ENCODE assay signal across 19 cellular contexts in the genomic region with DNA sequence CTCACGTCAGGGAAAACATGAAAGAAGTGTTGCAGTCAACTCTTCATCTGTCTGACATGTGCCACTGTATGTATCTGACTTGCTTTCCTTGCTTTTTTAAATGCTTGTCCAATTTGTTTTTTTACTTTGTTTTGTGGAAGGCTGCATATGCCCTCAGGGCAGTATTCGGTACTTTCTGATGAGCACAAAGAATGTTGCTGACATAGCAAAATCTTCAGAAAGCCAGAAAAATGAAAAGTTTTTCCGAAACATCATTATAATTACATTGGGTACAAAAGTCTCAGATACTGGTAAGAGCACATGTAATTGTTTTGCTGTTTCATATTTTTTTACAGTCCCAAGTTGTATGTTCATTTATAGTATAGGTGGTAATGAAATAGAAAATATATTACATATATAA.
DNase-seq lines count a peak whose midpoint lies in the region; ATAC-seq, FAIRE-seq and TF ChIP-seq lines count a peak whose summit lies in the region.
"Had no signal": no experiment of that assay in that cellular context is flagged by ENCODE, and none has a peak within 500 bp of the region (broad histone marks: within the 10 kb centered on the region; RNA-seq: fewer than 3 reads in every experiment).

No MANE protein-coding gene starts in this region.

- H3K23ac ChIP-seq in IMR-90 (ENCODE audit: low read depth, low read length): no peak overlapping the region

- H3K4me1 Mint-ChIP-seq in effector memory CD8-positive, alpha-beta T cell (ENCODE audit: low read depth in 2 of 2): no peaks in the 10 kb centered on the region
- H3K4me1 Mint-ChIP-seq: CD4-positive, alpha-beta memory T cell; H9 had no signal

- no peak for TF ChIP-seq EP300 in A549 (IDR thresholded peaks at IDR 0.05)
- TF ChIP-seq EP300 in transverse colon (IDR thresholded peaks at IDR 0.05; ENCODE audit: low read depth): no peak

- H3K27ac ChIP-seq in A549 (no peak overlapping the region), IMR-90 (ENCODE audit: insufficient read depth, low read length) (no peak overlapping the region), SK-N-MC (peak overlapping the region; percentile 89), transverse colon (no peak overlapping the region)
- H3K27ac ChIP-seq: GM23248 had no signal

- no peak overlapping the region for H3K27ac Mint-ChIP-seq in effector memory CD8-positive, alpha-beta T cell
- H3K27ac Mint-ChIP-seq: CD4-positive, alpha-beta memory T cell; H9 had no signal

- H2BK20ac ChIP-seq in IMR-90 (ENCODE audit: low read depth, low read length): no peak overlapping the region

- dilution Hi-C loops in IMR-90 (cut with HindIII; ENCODE audit: low sequenced_read_pairs, unreplicated experiment): no loop called here

- CTCF ChIA-PET in A549 (lab: Yijun Ruan, JAX) (no interaction called here), IMR-90 (lab: Yijun Ruan, JAX) (interaction anchor here (0.7 kb wide), 1 partner anchor 146 kb away, joined by 3 read pairs; no protein-coding TSS in a partner anchor)

- no peaks in the 10 kb centered on the region for H3K27me3 Mint-ChIP-seq in effector memory CD8-positive, alpha-beta T cell
- H3K27me3 Mint-ChIP-seq: CD4-positive, alpha-beta memory T cell had no signal

- TF ChIP-seq CTCF in A549 (IDR thresholded peaks at IDR 0.05) (no peak), IMR-90 (conservative IDR thresholded peaks at IDR 0.05; ENCODE audit: low read depth, low read length) (no peak), transverse colon (IDR thresholded peaks at IDR 0.05) (no peak)

- H3K4me3 ChIP-seq in A549 (no peak overlapping the region), IMR-90 (ENCODE audit: insufficient read depth, low read depth, low read length) (no peak overlapping the region), SK-N-MC (peak overlapping the region; percentile 71), transverse colon (no peak overlapping the region)
- H3K4me3 ChIP-seq: GM23248 had no signal

- no peak for FAIRE-seq in A549 (lab: Jason Lieb, UNC)
- FAIRE-seq: G401.6, GM12892 had no signal

- POLR2A ChIA-PET in A549 (lab: Yijun Ruan, JAX) (no interaction called here), IMR-90 (lab: Charles Lee; ENCODE audit: unreplicated experiment) (no interaction called here)

- no peak overlapping the region for H3K14ac ChIP-seq in IMR-90 (replicated peaks; ENCODE audit: low read depth, low read length)

- no peaks in the 10 kb centered on the region for H3K36me3 ChIP-seq in IMR-90 (ENCODE audit: control insufficient read depth, insufficient read depth, low read length)
- no peaks in the 10 kb centered on the region for H3K36me3 ChIP-seq in SK-N-MC (ENCODE audit: insufficient read depth, low read length)
- no peaks in the 10 kb centered on the region for H3K36me3 ChIP-seq in transverse colon

- in situ Hi-C loops in IMR-90 (cut with MboI; ENCODE audit: low sequenced_read_pairs) (no loop called here), transverse colon (cut with MboI; ENCODE audit: low pct_ligation_motif_present in 1 of 4, low pct_unique_long_range_greater_than_20kb in 1 of 4, low sequenced_read_pairs in 3 of 4) (no loop called here)

- no peak overlapping the region for H4K5ac ChIP-seq in IMR-90 (ENCODE audit: low read depth, low read length)

- no peaks in the 10 kb centered on the region for H3K36me3 Mint-ChIP-seq in effector memory CD8-positive, alpha-beta T cell (ENCODE audit: insufficient read depth)
- H3K36me3 Mint-ChIP-seq: CD4-positive, alpha-beta memory T cell had no signal

- H2BK5ac ChIP-seq in IMR-90 (ENCODE audit: low read depth, low read length, poor library complexity, severe bottlenecking): no peak overlapping the region

- ATAC-seq in A549 (no peak), IMR-90 (ENCODE audit: low read depth) (no peak)
- no peak for ATAC-seq in effector memory CD8-positive, alpha-beta T cell (replicated peaks)
- ATAC-seq: HCT116 had no signal

- no peak overlapping the region for H2BK15ac ChIP-seq in IMR-90 (ENCODE audit: low read depth, low read length)

- H3K18ac ChIP-seq in IMR-90 (ENCODE audit: low read depth, low read length): no peak overlapping the region

- H3K4me1 ChIP-seq in A549: no peaks in the 10 kb centered on the region
- H3K4me1 ChIP-seq in IMR-90 (ENCODE audit: control insufficient read depth, insufficient read depth, low read length): no peaks in the 10 kb centered on the region
- no peaks in the 10 kb centered on the region for H3K4me1 ChIP-seq in transverse colon

- H2AK5ac ChIP-seq in IMR-90 (ENCODE audit: low read depth, low read length): no peak overlapping the region

- no peak overlapping the region for H3K4me3 Mint-ChIP-seq in effector memory CD8-positive, alpha-beta T cell
- H3K4me3 Mint-ChIP-seq: CD4-positive, alpha-beta memory T cell; H9 had no signal

- DNase-seq in A549 (ENCODE audit: low read depth in 1 of 2, low spot score in 1 of 2) (no peak), IMR-90 (no peak), SK-N-MC (ENCODE audit: low read depth, low spot score) (peak; percentile 82), foreskin melanocyte (peak; percentile 18), transverse colon (no peak), kidney glomerular epithelial cell (lab: John Stamatoyannopoulos, UW) (no peak)
- DNase-seq in effector memory CD8-positive, alpha-beta T cell: no peak
- DNase-seq: 8988T; C1 segment of cervical spinal cord; Calu3; CD4-positive, alpha-beta memory T cell; COR-L47; DMS53; DMS79 treated with DMSO at 0.1 percent for 48 hours; GM23248; H9 had no signal

- H3K27me3 ChIP-seq in IMR-90 (ENCODE audit: control insufficient read depth, insufficient read depth, low read length): no peaks in the 10 kb centered on the region
- no peaks in the 10 kb centered on the region for H3K27me3 ChIP-seq in transverse colon

- no peak overlapping the region for H3K4me2 ChIP-seq in A549
- no peak overlapping the region for H3K4me2 ChIP-seq in IMR-90 (ENCODE audit: low read depth, low read length)

- BruUV-seq in IMR-90 (replicated peaks; lab: Mats Ljungman, UMichigan): no TSS peak

- intact Hi-C loops in IMR-90 (cut with micrococcal nuclease) (no loop called here), transverse colon (cut with DNase I; ENCODE audit: low total_unique reads) (no loop called here)

- H2BK120ac ChIP-seq in IMR-90 (ENCODE audit: low read depth, low read length): no peak overlapping the region

- no peak overlapping the region for H3K56ac ChIP-seq in IMR-90 (ENCODE audit: extremely low read depth, insufficient read depth, low read length)

- H3K9me3 Mint-ChIP-seq in effector memory CD8-positive, alpha-beta T cell: peaks cover 0 to 7% of the 10 kb centered on the region in 2 donors
- H3K9me3 Mint-ChIP-seq: H9 had no signal

- no peaks in the 10 kb centered on the region for H3K79me1 ChIP-seq in IMR-90 (ENCODE audit: low read depth in 1 of 2, low read length in 2 of 2)

- no peaks in the 10 kb centered on the region for H4K20me1 ChIP-seq in IMR-90 (ENCODE audit: insufficient read depth, low read length)

- no peaks in the 10 kb centered on the region for H3K9me3 ChIP-seq in A549
- H3K9me3 ChIP-seq in IMR-90 (ENCODE audit: control insufficient read depth, insufficient read depth, low read length): no peaks in the 10 kb centered on the region
- H3K9me3 ChIP-seq in SK-N-MC (ENCODE audit: low read depth, low read length): no peaks in the 10 kb centered on the region
- H3K9me3 ChIP-seq in transverse colon: no peaks in the 10 kb centered on the region

- no peak overlapping the region for H2AK9ac ChIP-seq in IMR-90 (replicated peaks; ENCODE audit: low read depth, low read length, poor library complexity)

- H3K4ac ChIP-seq in IMR-90 (ENCODE audit: low read depth, low read length): no peak overlapping the region

- no peak overlapping the region for H4K8ac ChIP-seq in IMR-90 (ENCODE audit: low read depth in 2 of 2, low read length in 2 of 2)

- H3K9me1 ChIP-seq in IMR-90 (ENCODE audit: insufficient read depth, low read length): no peaks in the 10 kb centered on the region

- H3K9ac ChIP-seq in IMR-90 (ENCODE audit: low read depth, low read length) (no peak overlapping the region), SK-N-MC (ENCODE audit: insufficient read length) (peak overlapping the region; percentile 47)
- H3K9ac ChIP-seq: GM23248 had no signal

- no peak overlapping the region for H4K91ac ChIP-seq in IMR-90 (ENCODE audit: insufficient read depth, low read depth, low read length)

- no peak overlapping the region for H2AFZ ChIP-seq in IMR-90 (replicated peaks; ENCODE audit: low read length, poor library complexity)
- H2AFZ ChIP-seq: GM23248 had no signal

- 69% methylated on average over 3 of the region's 3 CpGs for WGBS in A549 (ENCODE audit: missing lambda C conversion rate)
- WGBS in IMR-90 (ENCODE audit: extremely low coverage in 2 of 2, insufficient read length in 1 of 2), 2 experiments: no CpG with 5 or more reads among the region's 3 CpGs
- WGBS in transverse colon (ENCODE audit: low coverage in 1 of 2), 2 donors: 44 to 84% methylated on average over 2 to 3 of the region's 3 CpGs

- TF ChIP-seq POLR2A in A549 (IDR thresholded peaks at IDR 0.05; ENCODE audit: low read length) (no peak), IMR-90 (IDR thresholded peaks at IDR 0.05; ENCODE audit: low read depth, low read length) (no peak), transverse colon (IDR thresholded peaks at IDR 0.05) (no peak)

- TF ChIP-seq RAD21 in A549 (conservative IDR thresholded peaks at IDR 0.05 in 1 of 2, IDR thresholded peaks at IDR 0.05 in 1 of 2): no peak
- TF ChIP-seq RAD21 in IMR-90 (IDR thresholded peaks at IDR 0.05; ENCODE audit: low read length): no peak

TF ChIP-seq in A549, 52 proteins besides CTCF, POLR2A, EP300 and RAD21:
- no peak for TF ChIP-seq CHD4 (IDR thresholded peaks at IDR 0.05; ENCODE audit: borderline replicate concordance)
- peak; percentile 96 for TF ChIP-seq MAFK (IDR thresholded peaks at IDR 0.05; ENCODE audit: partially characterized antibody)

TF ChIP-seq in IMR-90, 13 proteins besides CTCF, POLR2A, EP300 and RAD21:
- TF ChIP-seq MAZ (IDR thresholded peaks at IDR 0.05; ENCODE audit: borderline replicate concordance, low read depth, low read length): no peak
- TF ChIP-seq NFE2L2 (IDR thresholded peaks at IDR 0.05; ENCODE audit: low read depth, low read length): no peak
- no peak for TF ChIP-seq FOS (IDR thresholded peaks at IDR 0.05; ENCODE audit: low read depth, low read length)
- no peak for TF ChIP-seq RCOR1 (IDR thresholded peaks at IDR 0.05; ENCODE audit: insufficient replicate concordance, low read length)
- TF ChIP-seq, protein P1, sequence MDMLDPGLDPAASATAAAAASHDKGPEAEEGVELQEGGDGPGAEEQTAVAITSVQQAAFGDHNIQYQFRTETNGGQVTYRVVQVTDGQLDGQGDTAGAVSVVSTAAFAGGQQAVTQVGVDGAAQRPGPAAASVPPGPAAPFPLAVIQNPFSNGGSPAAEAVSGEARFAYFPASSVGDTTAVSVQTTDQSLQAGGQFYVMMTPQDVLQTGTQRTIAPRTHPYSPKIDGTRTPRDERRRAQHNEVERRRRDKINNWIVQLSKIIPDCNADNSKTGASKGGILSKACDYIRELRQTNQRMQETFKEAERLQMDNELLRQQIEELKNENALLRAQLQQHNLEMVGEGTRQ (IDR thresholded peaks at IDR 0.05; ENCODE audit: low read depth, low read length): no peak
- TF ChIP-seq MAFK (IDR thresholded peaks at IDR 0.05; ENCODE audit: low read depth, low read length): peak; percentile 96
TF ChIP-seq in IMR-90: peak in this region for 1.

Comparison
In these comparisons a context has a peak if more than half of its experiments do, and no peak if none do; other contexts are left out.
1. DNase-seq: peak in SK-N-MC (single experiment) and foreskin melanocyte (single experiment); none in A549 (0 of 2), IMR-90 (single experiment), effector memory CD8-positive, alpha-beta T cell (0 of 3), transverse colon (single experiment) and kidney glomerular epithelial cell (single experiment).